In the genomic region with DNA sequence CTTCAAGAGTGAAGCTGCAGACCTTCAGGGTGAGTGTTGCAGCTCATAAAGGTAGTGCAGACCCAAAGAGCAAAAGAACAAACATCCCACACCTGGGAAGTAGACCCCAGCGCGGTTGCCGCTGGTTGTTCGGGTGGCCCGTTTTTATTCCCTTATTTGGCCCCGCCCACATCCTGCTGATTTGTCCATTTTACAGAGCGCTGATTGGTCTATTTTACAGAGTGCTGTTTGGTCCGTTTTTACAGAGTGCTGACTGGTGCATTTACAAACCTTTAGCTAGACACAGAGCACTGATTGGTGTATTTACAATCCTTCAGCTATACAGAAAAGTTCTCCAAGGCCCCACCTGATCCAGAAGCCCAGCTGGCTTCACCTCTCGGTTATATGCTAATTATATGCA, we compare ENCODE assay signal across 1 cellular context.
TF ChIP-seq lines count a peak whose summit lies in the region.

No MANE protein-coding gene starts in this region.

TF ChIP-seq in IMR-90, 13 proteins besides CTCF, POLR2A, EP300 and RAD21:
- TF ChIP-seq, protein P1, sequence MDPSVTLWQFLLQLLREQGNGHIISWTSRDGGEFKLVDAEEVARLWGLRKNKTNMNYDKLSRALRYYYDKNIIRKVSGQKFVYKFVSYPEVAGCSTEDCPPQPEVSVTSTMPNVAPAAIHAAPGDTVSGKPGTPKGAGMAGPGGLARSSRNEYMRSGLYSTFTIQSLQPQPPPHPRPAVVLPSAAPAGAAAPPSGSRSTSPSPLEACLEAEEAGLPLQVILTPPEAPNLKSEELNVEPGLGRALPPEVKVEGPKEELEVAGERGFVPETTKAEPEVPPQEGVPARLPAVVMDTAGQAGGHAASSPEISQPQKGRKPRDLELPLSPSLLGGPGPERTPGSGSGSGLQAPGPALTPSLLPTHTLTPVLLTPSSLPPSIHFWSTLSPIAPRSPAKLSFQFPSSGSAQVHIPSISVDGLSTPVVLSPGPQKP (IDR thresholded peaks at IDR 0.05; ENCODE audit: borderline replicate concordance, low read depth, low read length) = no peak
- TF ChIP-seq RFX5 (IDR thresholded peaks at IDR 0.05; ENCODE audit: low read depth, low read length) = no peak
- 0 out of 2 replicates have a peak, but pooled peaks have one; percentile 5 for TF ChIP-seq MAFK (IDR thresholded peaks at IDR 0.05; ENCODE audit: low read depth, low read length)
- TF ChIP-seq FOS (IDR thresholded peaks at IDR 0.05; ENCODE audit: low read depth, low read length) = no peak
- TF ChIP-seq, protein P2, sequence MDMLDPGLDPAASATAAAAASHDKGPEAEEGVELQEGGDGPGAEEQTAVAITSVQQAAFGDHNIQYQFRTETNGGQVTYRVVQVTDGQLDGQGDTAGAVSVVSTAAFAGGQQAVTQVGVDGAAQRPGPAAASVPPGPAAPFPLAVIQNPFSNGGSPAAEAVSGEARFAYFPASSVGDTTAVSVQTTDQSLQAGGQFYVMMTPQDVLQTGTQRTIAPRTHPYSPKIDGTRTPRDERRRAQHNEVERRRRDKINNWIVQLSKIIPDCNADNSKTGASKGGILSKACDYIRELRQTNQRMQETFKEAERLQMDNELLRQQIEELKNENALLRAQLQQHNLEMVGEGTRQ (IDR thresholded peaks at IDR 0.05; ENCODE audit: low read depth, low read length) = no peak
- TF ChIP-seq MXI1 (IDR thresholded peaks at IDR 0.05; ENCODE audit: borderline replicate concordance, low read depth, low read length) = no peak
- TF ChIP-seq SMC3 (IDR thresholded peaks at IDR 0.05; ENCODE audit: low read depth, low read length) = no peak
- no peak for TF ChIP-seq CHD1 (IDR thresholded peaks at IDR 0.05; ENCODE audit: low read depth, low read length)
- no peak for TF ChIP-seq RCOR1 (IDR thresholded peaks at IDR 0.05; ENCODE audit: insufficient replicate concordance, low read length)
